8 cellular contexts compared by ENCODE assay signal in genomic region chr14:49852351-49853157, GRCh38. TPM values are rescaled to one million over a fixed set of nuclear protein-coding genes. Genes with fewer than 3 reads are reported as not detected.
DNase-seq lines count a peak whose midpoint lies in the region; ATAC-seq lines count a peak whose summit lies in the region.

TSS of gene NEMF (minus strand) at chr14:49852788. CDS start at chr14:49852753, 35 bp downstream.

- intact Hi-C loops in left colon (cut with DNase I, micrococcal nuclease) = loop anchor here in 1 of 2 donors (10.0 kb wide), 1 partner anchor 262 kb away; the partner anchor contains the start of gene VCPKMT

- H3K27ac ChIP-seq in cingulate gyrus (ENCODE audit: low read depth, low read length) = peak within 1 kb of the TSS; percentile 66

- ATAC-seq in GM19025 (IDR thresholded peaks at IDR 0.05; ENCODE audit: low read depth, unreplicated experiment) = peak; percentile 81
- peak; percentile 86 for ATAC-seq in HG03354 (IDR thresholded peaks at IDR 0.05; ENCODE audit: poor library complexity, severe bottlenecking, unreplicated experiment)
- peak; percentile 79 for ATAC-seq in left colon

- peak; percentile 92 for DNase-seq in Ammon's horn (ENCODE audit: low spot score)
- DNase-seq in NCI-H446 (lab: John Stamatoyannopoulos, UW) = peak; percentile 93
- peak; percentile 63 to 84 for DNase-seq in activated CD4-positive, alpha-beta T cell treated with anti-CD3 and anti-CD28 coated beads for 24 hours (ENCODE audit: low read depth in 2 of 2)
- peak; percentile 80 to 90 for DNase-seq in left colon
- peak; percentile 72 for DNase-seq in stimulated activated CD4-positive, alpha-beta T cell treated with anti-CD3 and anti-CD28 coated beads, Interleukin-1b, Interleukin-23, amount 100 ng/mL, for 48 hours

RNA-seq across cellular contexts. Expression of gene NEMF, which starts in this region (rescaled TPM):
- total RNA-seq in left colon = 10 to 100 TPM; 53.2 to 62.1 TPM

Comparison
In these comparisons a context has a peak if more than half of its experiments do, and no peak if none do; other contexts are left out.
1. Peak in every context shown above with its lines: DNase-seq, ATAC-seq and H3K27ac ChIP-seq.